ENCODE assay signal across 5 cellular contexts in the genomic region with DNA sequence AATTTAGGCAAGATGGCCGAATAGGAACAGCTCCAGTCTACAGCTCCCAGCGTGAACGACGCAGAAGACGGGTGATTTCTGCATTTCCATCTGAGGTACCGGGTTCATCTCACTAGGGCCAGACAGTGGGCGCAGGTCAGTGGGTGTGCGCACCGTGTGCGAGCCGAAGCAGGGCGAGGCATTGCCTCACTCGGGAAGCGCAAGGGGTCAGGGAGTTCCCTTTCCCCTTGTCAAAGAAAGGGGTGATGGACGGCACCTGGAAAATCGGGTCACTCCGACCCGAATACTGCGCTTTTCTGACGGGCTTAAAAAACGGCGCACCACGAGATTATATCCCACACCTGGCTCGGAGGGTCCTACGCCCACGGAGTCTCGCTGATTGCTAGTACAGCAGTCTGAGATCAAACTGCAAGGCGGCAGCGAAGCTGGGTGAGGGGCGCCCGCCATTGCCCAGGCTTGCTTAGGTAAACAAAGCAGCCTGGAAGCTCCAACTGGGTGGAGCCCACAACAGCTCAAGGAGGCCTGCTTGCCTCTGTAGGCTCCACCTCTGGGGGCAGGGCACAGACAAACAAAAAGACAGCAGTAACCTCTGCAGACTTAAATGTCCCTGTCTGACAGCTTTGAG. TPM values are rescaled to one million over a fixed set of nuclear protein-coding genes. Genes with fewer than 3 reads are reported as not detected.
"Had no signal": no experiment of that assay in that cellular context is flagged by ENCODE, and none has a peak within 500 bp of the region (broad histone marks: within the 10 kb centered on the region; RNA-seq: fewer than 3 reads in every experiment).

No MANE protein-coding gene starts in this region.

RNA-seq across cellular contexts. Expression of gene PTPRQ, which starts 33.6 kb away (rescaled TPM):
- total RNA-seq: activated CD4-positive, alpha-beta T cell treated with anti-CD3 and anti-CD28 coated beads for 36 hours; activated CD4-positive, alpha-beta T cell treated with anti-CD3 and anti-CD28 coated beads, Interleukin-2, amount 10 ng/mL, durations not matched to agents 7 days and 5 days; activated CD8-positive, alpha-beta T cell treated with anti-CD3 and anti-CD28 coated beads, Interleukin-2, amount 10 ng/mL, durations not matched to agents 7 days and 5 days; activated naive CD8-positive, alpha-beta T cell treated with anti-CD3 and anti-CD28 coated beads, Interleukin-2, amount 10 ng/mL, durations not matched to agents 7 days and 5 days; activated T-helper 2 cell treated with anti-CD3 and anti-CD28 coated beads, Interferon-gamma antibody, Interleukin-2, Interleukin-4, amounts not matched to agents 10 μg/mL and 5 μg/mL and 100 μg/mL, durations not matched to agents 14 hours and 24 hours and 36 hours had no signal
